10 cellular contexts compared by ENCODE assay signal in genomic region chr2:133566967-133567645, GRCh38. TPM values are rescaled to one million over a fixed set of nuclear protein-coding genes. Genes with fewer than 3 reads are reported as not detected.
DNase-seq lines count a peak whose midpoint lies in the region; ATAC-seq and TF ChIP-seq lines count a peak whose summit lies in the region.
"Had no signal": no experiment of that assay in that cellular context is flagged by ENCODE, and none has a peak within 500 bp of the region (broad histone marks: within the 10 kb centered on the region; RNA-seq: fewer than 3 reads in every experiment).

No MANE protein-coding gene starts in this region.

- H3K27ac ChIP-seq in right lobe of liver (peak overlapping the region; percentile 63 to 74 (median 72)), transverse colon (no peak overlapping the region)

- H3K36me3 Mint-ChIP-seq in endothelial cell (ENCODE audit: low read depth, unreplicated experiment), result no peaks in the 10 kb centered on the region
- H3K36me3 Mint-ChIP-seq: activated naive CD8-positive, alpha-beta T cell treated with anti-CD3 and anti-CD28 coated beads, Interleukin-2, amount 10 ng/mL, durations not matched to agents 7 days and 5 days had no signal

- no peaks in the 10 kb centered on the region for H3K27me3 ChIP-seq in right lobe of liver
- H3K27me3 ChIP-seq in transverse colon, result no peaks in the 10 kb centered on the region

- TF ChIP-seq POLR2A in right lobe of liver (IDR thresholded peaks at IDR 0.05), result peak; percentile 72
- no peak for TF ChIP-seq POLR2A in transverse colon (IDR thresholded peaks at IDR 0.05)

- 28% methylated on average over 6 of the region's 8 CpGs for WGBS in right lobe of liver (ENCODE audit: insufficient coverage, low coverage, low lambda C conversion rate, missing lambda C conversion rate)
- 33 to 73% methylated on average over 1 to 7 of the region's 8 CpGs for WGBS in transverse colon (ENCODE audit: low coverage in 1 of 2), 2 donors

- TF ChIP-seq CTCF in endothelial cell (IDR thresholded peaks at IDR 0.05; ENCODE audit: unreplicated experiment) (no peak), right lobe of liver (IDR thresholded peaks at IDR 0.05) (no peak), transverse colon (IDR thresholded peaks at IDR 0.05) (no peak)

- no peaks in the 10 kb centered on the region for H3K9me3 ChIP-seq in right lobe of liver
- H3K9me3 ChIP-seq in transverse colon, result no peaks in the 10 kb centered on the region

- H3K36me3 ChIP-seq in right lobe of liver (no peaks in the 10 kb centered on the region), transverse colon (no peaks in the 10 kb centered on the region)

- H3K4me1 ChIP-seq in right lobe of liver, result peaks cover 0 to 7% (median 0%) of the 10 kb centered on the region in 4 donors
- H3K4me1 ChIP-seq in transverse colon, result peaks cover 0 to 14% (median 7%) of the 10 kb centered on the region in 4 donors

- H3K27ac Mint-ChIP-seq in endothelial cell (ENCODE audit: unreplicated experiment), result no peak overlapping the region
- H3K27ac Mint-ChIP-seq: activated naive CD8-positive, alpha-beta T cell treated with anti-CD3 and anti-CD28 coated beads, Interleukin-2, amount 10 ng/mL, durations not matched to agents 7 days and 5 days had no signal

- intact Hi-C loops in right lobe of liver (cut with DNase I), result no loop called here
- intact Hi-C loops in transverse colon (cut with DNase I; ENCODE audit: low total_unique reads), result no loop called here

- no peak for TF ChIP-seq EP300 in transverse colon (IDR thresholded peaks at IDR 0.05; ENCODE audit: low read depth)

- H3K4me3 ChIP-seq in right lobe of liver (peak overlapping the region; percentile 31 to 54 (median 36)), transverse colon (no peak overlapping the region)

- peak; percentile 8 for DNase-seq in NCI-H510A (lab: John Stamatoyannopoulos, UW)
- no peak for DNase-seq in endothelial cell (ENCODE audit: low spot score)
- DNase-seq in right lobe of liver, result peak; percentile 84 to 88 (median 85)
- peak; percentile 26 for DNase-seq in transverse colon
- DNase-seq in NCI-H2171 (lab: John Stamatoyannopoulos, UW), result no peak
- DNase-seq: activated naive CD8-positive, alpha-beta T cell treated with anti-CD3 and anti-CD28 coated beads, Interleukin-2, amount 10 ng/mL, durations not matched to agents 7 days and 5 days; stimulated activated naive CD8-positive, alpha-beta T cell treated with anti-CD3 and anti-CD28 coated beads, Interleukin-15, Interleukin-2, amounts not matched to agents 100 U/mL and 50 U/mL, for 24 hours had no signal

- peak; percentile 91 to 96 (median 94) for ATAC-seq in right lobe of liver
- ATAC-seq in HG03097 (IDR thresholded peaks at IDR 0.05; ENCODE audit: low FRiP score, unreplicated experiment), result no peak
- ATAC-seq in HG02870 (IDR thresholded peaks at IDR 0.05; ENCODE audit: unreplicated experiment), result no peak
- ATAC-seq in GM18861 (IDR thresholded peaks at IDR 0.05; ENCODE audit: unreplicated experiment), result no peak
- ATAC-seq: stimulated activated naive CD8-positive, alpha-beta T cell treated with anti-CD3 and anti-CD28 coated beads, Interleukin-15, Interleukin-2, amounts not matched to agents 100 U/mL and 50 U/mL, for 24 hours had no signal

- in situ Hi-C loops in transverse colon (cut with MboI; ENCODE audit: low pct_ligation_motif_present in 1 of 4, low pct_unique_long_range_greater_than_20kb in 1 of 4, low sequenced_read_pairs in 3 of 4), result no loop called here

- no peaks in the 10 kb centered on the region for H3K27me3 Mint-ChIP-seq in endothelial cell (ENCODE audit: unreplicated experiment)

- H3K4me3 Mint-ChIP-seq in endothelial cell (ENCODE audit: unreplicated experiment), result peak overlapping the region; percentile 63
- H3K4me3 Mint-ChIP-seq: activated naive CD8-positive, alpha-beta T cell treated with anti-CD3 and anti-CD28 coated beads, Interleukin-2, amount 10 ng/mL, durations not matched to agents 7 days and 5 days had no signal

- peaks cover 25% of the 10 kb centered on the region for H3K4me1 Mint-ChIP-seq in endothelial cell (ENCODE audit: unreplicated experiment)
- H3K4me1 Mint-ChIP-seq: activated naive CD8-positive, alpha-beta T cell treated with anti-CD3 and anti-CD28 coated beads, Interleukin-2, amount 10 ng/mL, durations not matched to agents 7 days and 5 days had no signal

- no peaks in the 10 kb centered on the region for H3K9me3 Mint-ChIP-seq in endothelial cell (ENCODE audit: unreplicated experiment)
- H3K9me3 Mint-ChIP-seq: activated naive CD8-positive, alpha-beta T cell treated with anti-CD3 and anti-CD28 coated beads, Interleukin-2, amount 10 ng/mL, durations not matched to agents 7 days and 5 days had no signal

RNA-seq across cellular contexts. Expression of gene NCKAP5, which starts 1.2 kb away (rescaled TPM):
- total RNA-seq in endothelial cell (ENCODE audit: unreplicated experiment) (7.4 TPM), right lobe of liver (10 to 100 TPM in 1 of 6 experiments, 1 to 10 TPM in 5; 3.6 to 11.7 (median 6.9) TPM), transverse colon (10 to 100 TPM in 1 of 4 donors, 1 to 10 TPM in 3; 1.1 to 10.9 (median 5.0) TPM)
- total RNA-seq: activated naive CD8-positive, alpha-beta T cell treated with anti-CD3 and anti-CD28 coated beads, Interleukin-2, amount 10 ng/mL, durations not matched to agents 7 days and 5 days had no signal

Comparison
In these comparisons a context has a peak if more than half of its experiments do, and no peak if none do; other contexts are left out.
1. DNase-seq: peak in NCI-H510A (single experiment), right lobe of liver (3 of 3) and transverse colon (single experiment); none in endothelial cell (single experiment) and NCI-H2171 (single experiment).
2. ATAC-seq: peak in right lobe of liver (4 of 4); none in HG03097 (single experiment), HG02870 (single experiment) and GM18861 (single experiment).
3. H3K27ac ChIP-seq: peak in right lobe of liver (3 of 3); none in transverse colon (0 of 4).
4. H3K4me3 ChIP-seq: peak in right lobe of liver (3 of 3); none in transverse colon (0 of 4).